6 cellular contexts compared by ENCODE assay signal in the genomic region with DNA sequence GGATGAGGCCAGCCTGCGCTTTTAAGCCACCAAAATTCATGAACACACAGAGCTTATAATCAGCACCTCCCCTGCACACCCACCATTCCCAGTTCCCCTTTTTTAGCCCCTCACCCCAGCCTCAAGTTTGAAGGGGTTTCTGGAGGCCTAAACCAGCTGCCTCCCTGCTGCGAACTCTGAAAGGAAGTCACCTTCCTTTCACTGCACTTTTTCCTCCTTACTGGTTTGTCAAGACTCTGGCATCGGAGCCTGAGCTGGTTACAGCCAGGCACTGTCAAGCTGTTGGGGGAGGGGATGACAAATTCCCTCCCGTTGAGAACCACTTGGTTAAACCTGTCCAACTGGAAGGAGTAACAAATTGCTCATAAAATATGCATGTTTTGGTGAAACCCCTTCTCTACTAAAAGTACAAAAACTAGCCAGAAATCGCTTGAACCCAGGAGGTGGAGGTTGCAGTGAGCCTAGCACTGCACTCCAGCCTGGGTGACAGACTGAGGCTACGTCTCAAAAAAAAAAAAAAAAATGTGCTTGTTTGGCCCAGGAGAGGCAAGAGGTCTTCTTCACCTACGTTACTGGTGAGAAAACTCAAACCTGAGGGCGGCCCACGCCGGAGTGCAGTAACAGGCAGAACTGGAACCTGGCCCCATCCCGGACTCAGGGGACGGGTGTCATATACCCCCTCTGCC. TPM values are rescaled to one million over a fixed set of nuclear protein-coding genes. Genes with fewer than 3 reads are reported as not detected.
DNase-seq lines count a peak whose midpoint lies in the region; ATAC-seq and TF ChIP-seq lines count a peak whose summit lies in the region.

No MANE protein-coding gene starts in this region.

- ATAC-seq in GM18499 (IDR thresholded peaks at IDR 0.05; ENCODE audit: insufficient read depth, unreplicated experiment) (peak; percentile 29), GM21367 (IDR thresholded peaks at IDR 0.05; ENCODE audit: unreplicated experiment) (no peak)

- TF ChIP-seq CTCF in choroid plexus epithelial cell (conservative IDR thresholded peaks at IDR 0.05; ENCODE audit: low read depth, low read length): no peak

- no peak for DNase-seq in Jurkat, Clone E6-1 (ENCODE audit: low read depth, low spot score)
- DNase-seq in choroid plexus epithelial cell (ENCODE audit: low read depth) (peak; percentile 40), pons (ENCODE audit: low spot score) (peak; percentile 85), NCI-H69 (lab: John Stamatoyannopoulos, UW) (no peak)

- H3K4me3 ChIP-seq in Jurkat, Clone E6-1 (ENCODE audit: low read length): peak overlapping the region; percentile 48
- H3K4me3 ChIP-seq in choroid plexus epithelial cell (ENCODE audit: low read depth, low read length): peak overlapping the region; percentile 42

RNA-seq across cellular contexts. Expression of gene ADAT3, which starts 0.7 kb away (rescaled TPM):
- 3.6 TPM for polyA plus RNA-seq in Jurkat, Clone E6-1 (2012; ENCODE audit: insufficient read depth, insufficient read length)

RNA-seq across cellular contexts. Expression of gene SCAMP4, which starts 0.7 kb away (rescaled TPM):
- polyA plus RNA-seq in Jurkat, Clone E6-1 (2012; ENCODE audit: insufficient read depth, insufficient read length): 33.1 TPM

RNA-seq across cellular contexts. Expression of gene ABHD17A, which starts 19.2 kb away (rescaled TPM):
- 78.0 TPM for polyA plus RNA-seq in Jurkat, Clone E6-1 (2012; ENCODE audit: insufficient read depth, insufficient read length)

RNA-seq across cellular contexts. Expression of gene CSNK1G2, which starts 36.4 kb away (rescaled TPM):
- 91.7 TPM for polyA plus RNA-seq in Jurkat, Clone E6-1 (2012; ENCODE audit: insufficient read depth, insufficient read length)

RNA-seq across cellular contexts. Expression of gene KLF16, which starts 41.1 kb away (rescaled TPM):
- 17.6 TPM for polyA plus RNA-seq in Jurkat, Clone E6-1 (2012; ENCODE audit: insufficient read depth, insufficient read length)

Comparison
In these comparisons a context has a peak if more than half of its experiments do, and no peak if none do; other contexts are left out.
1. DNase-seq: peak in choroid plexus epithelial cell (single experiment) and pons (single experiment); none in Jurkat, Clone E6-1 (single experiment) and NCI-H69 (single experiment).